ENCODE assay signal across 8 cellular contexts in the genomic region with DNA sequence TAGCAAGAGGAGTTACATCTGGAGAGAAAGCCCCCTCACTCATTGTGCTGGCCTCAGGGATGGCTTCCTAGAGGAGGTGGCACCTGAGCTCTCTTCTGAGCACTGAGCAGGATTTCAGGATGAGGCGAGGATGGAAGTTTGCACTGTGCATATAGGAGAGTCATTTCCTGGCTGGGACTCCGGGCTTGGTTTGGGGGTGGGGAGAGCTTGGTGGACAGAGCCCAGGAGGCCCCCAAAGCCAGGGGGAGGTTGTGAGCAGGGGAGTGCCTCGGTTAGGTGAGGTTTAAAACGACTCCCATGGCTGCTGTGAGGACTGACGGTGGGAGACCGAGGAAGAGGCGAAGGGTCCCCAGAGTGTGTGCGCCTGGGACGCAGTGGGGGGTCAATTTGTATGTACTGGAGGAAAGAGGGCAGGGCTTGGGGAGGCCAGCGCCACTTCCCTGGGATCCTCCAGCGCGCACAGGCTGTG. TPM values are rescaled to one million over a fixed set of nuclear protein-coding genes. Genes with fewer than 3 reads are reported as not detected.
DNase-seq lines count a peak whose midpoint lies in the region; ATAC-seq and TF ChIP-seq lines count a peak whose summit lies in the region.
"Had no signal": no experiment of that assay in that cellular context is flagged by ENCODE, and none has a peak within 500 bp of the region (broad histone marks: within the 10 kb centered on the region; RNA-seq: fewer than 3 reads in every experiment).

No MANE protein-coding gene starts in this region.

- H3K36me3 Mint-ChIP-seq in WTC11 (no peaks in the 10 kb centered on the region), glutamatergic neuron (ENCODE audit: unreplicated experiment) (no peaks in the 10 kb centered on the region)
- H3K36me3 Mint-ChIP-seq in stimulated activated naive B cell treated with anti-CD40 and anti-IgM and Interleukin-4, amounts not matched to agents 10 μg/mL and 1 μg/mL and 100 μg/mL, for 72 hours: peaks cover 5 to 6% of the 10 kb centered on the region in 2 donors

- H3K36me3 ChIP-seq in HAP-1 (replicated peaks): no peaks in the 10 kb centered on the region
- H3K36me3 ChIP-seq: pancreas had no signal

- POLR2A ChIA-PET in WTC11 (lab: Charles Lee): no interaction called here

- peaks cover 9% of the 10 kb centered on the region for H3K4me1 ChIP-seq in HAP-1

- no peak for ATAC-seq in WTC11
- no peak for ATAC-seq in stimulated activated naive B cell treated with anti-CD40 and anti-IgM and Interleukin-4, amounts not matched to agents 10 μg/mL and 1 μg/mL and 100 μg/mL, for 72 hours (replicated peaks)
- ATAC-seq in HG02571 (IDR thresholded peaks at IDR 0.05; ENCODE audit: unreplicated experiment): no peak
- no peak for ATAC-seq in HG03108 (IDR thresholded peaks at IDR 0.05; ENCODE audit: unreplicated experiment)
- ATAC-seq in HG03097 (IDR thresholded peaks at IDR 0.05; ENCODE audit: low FRiP score, unreplicated experiment): no peak

- no peaks in the 10 kb centered on the region for H3K9me3 ChIP-seq in HAP-1
- H3K9me3 ChIP-seq: pancreas had no signal

- H3K27me3 Mint-ChIP-seq in WTC11 (ENCODE audit: low read depth) (peaks cover 7% of the 10 kb centered on the region; the same call in 1 of the 2 replicates), glutamatergic neuron (ENCODE audit: unreplicated experiment) (peaks cover 13% of the 10 kb centered on the region)
- no peaks in the 10 kb centered on the region for H3K27me3 Mint-ChIP-seq in stimulated activated naive B cell treated with anti-CD40 and anti-IgM and Interleukin-4, amounts not matched to agents 10 μg/mL and 1 μg/mL and 100 μg/mL, for 72 hours

- CTCF ChIA-PET in WTC11 (lab: Charles Lee): interaction anchor here (0.6 to 2.8 kb wide), 5 partner anchors 10 to 48 kb away, joined by 3 to 13 read pairs (median 4); no protein-coding TSS in a partner anchor

- H3K27ac Mint-ChIP-seq in WTC11 (0 out of 2 replicates have a peak overlapping the region, but pooled peaks have one; percentile 2), glutamatergic neuron (ENCODE audit: unreplicated experiment) (peak overlapping the region; percentile 64)
- peak overlapping the region; percentile 89 for H3K27ac Mint-ChIP-seq in stimulated activated naive B cell treated with anti-CD40 and anti-IgM and Interleukin-4, amounts not matched to agents 10 μg/mL and 1 μg/mL and 100 μg/mL, for 72 hours

- H3K9me3 Mint-ChIP-seq in WTC11 (no peaks in the 10 kb centered on the region), glutamatergic neuron (ENCODE audit: unreplicated experiment) (peaks cover 8% of the 10 kb centered on the region)
- no peaks in the 10 kb centered on the region for H3K9me3 Mint-ChIP-seq in stimulated activated naive B cell treated with anti-CD40 and anti-IgM and Interleukin-4, amounts not matched to agents 10 μg/mL and 1 μg/mL and 100 μg/mL, for 72 hours

- H3K4me3 Mint-ChIP-seq in WTC11: peak overlapping the region; percentile 67
- peak overlapping the region; percentile 90 for H3K4me3 Mint-ChIP-seq in glutamatergic neuron (ENCODE audit: unreplicated experiment)
- H3K4me3 Mint-ChIP-seq in stimulated activated naive B cell treated with anti-CD40 and anti-IgM and Interleukin-4, amounts not matched to agents 10 μg/mL and 1 μg/mL and 100 μg/mL, for 72 hours: peak overlapping the region; percentile 70 to 75

- H3K27me3 ChIP-seq in HAP-1 (ENCODE audit: low read depth): no peaks in the 10 kb centered on the region
- H3K27me3 ChIP-seq: pancreas had no signal

- TF ChIP-seq CTCF in WTC11 (IDR thresholded peaks at IDR 0.05): no peak
- TF ChIP-seq CTCF in glutamatergic neuron (IDR thresholded peaks at IDR 0.05; ENCODE audit: partially characterized antibody, unreplicated experiment): no peak

- H3K4me1 Mint-ChIP-seq in WTC11 (peaks cover 34% of the 10 kb centered on the region), glutamatergic neuron (ENCODE audit: low read depth, unreplicated experiment) (peaks cover 32% of the 10 kb centered on the region)
- H3K4me1 Mint-ChIP-seq in stimulated activated naive B cell treated with anti-CD40 and anti-IgM and Interleukin-4, amounts not matched to agents 10 μg/mL and 1 μg/mL and 100 μg/mL, for 72 hours: peaks cover 52 to 72% of the 10 kb centered on the region in 2 donors

- H3K4me3 ChIP-seq in HAP-1: peak overlapping the region; percentile 63

- in situ Hi-C loops in HAP-1 (cut with MboI; ENCODE audit: low sequenced_read_pairs): no loop called here

- DNase-seq in HAP-1 (ENCODE audit: low spot score in 2 of 2) (peak in 1 of 2 experiments; percentile 8), WTC11 (ENCODE audit: low spot score) (peak; percentile 59), glutamatergic neuron (no peak)
- no peak for DNase-seq in stimulated activated naive B cell treated with anti-CD40 and anti-IgM and Interleukin-4, amounts not matched to agents 10 μg/mL and 1 μg/mL and 100 μg/mL, for 72 hours

TF ChIP-seq in WTC11, 78 proteins besides CTCF, POLR2A, EP300 and RAD21:
- no peak for TF ChIP-seq NFYB (CRISPR knock-in tag; conservative IDR thresholded peaks at IDR 0.05; ENCODE audit: low read depth)
- TF ChIP-seq, protein P1, sequence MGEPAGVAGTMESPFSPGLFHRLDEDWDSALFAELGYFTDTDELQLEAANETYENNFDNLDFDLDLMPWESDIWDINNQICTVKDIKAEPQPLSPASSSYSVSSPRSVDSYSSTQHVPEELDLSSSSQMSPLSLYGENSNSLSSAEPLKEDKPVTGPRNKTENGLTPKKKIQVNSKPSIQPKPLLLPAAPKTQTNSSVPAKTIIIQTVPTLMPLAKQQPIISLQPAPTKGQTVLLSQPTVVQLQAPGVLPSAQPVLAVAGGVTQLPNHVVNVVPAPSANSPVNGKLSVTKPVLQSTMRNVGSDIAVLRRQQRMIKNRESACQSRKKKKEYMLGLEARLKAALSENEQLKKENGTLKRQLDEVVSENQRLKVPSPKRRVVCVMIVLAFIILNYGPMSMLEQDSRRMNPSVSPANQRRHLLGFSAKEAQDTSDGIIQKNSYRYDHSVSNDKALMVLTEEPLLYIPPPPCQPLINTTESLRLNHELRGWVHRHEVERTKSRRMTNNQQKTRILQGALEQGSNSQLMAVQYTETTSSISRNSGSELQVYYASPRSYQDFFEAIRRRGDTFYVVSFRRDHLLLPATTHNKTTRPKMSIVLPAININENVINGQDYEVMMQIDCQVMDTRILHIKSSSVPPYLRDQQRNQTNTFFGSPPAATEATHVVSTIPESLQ (CRISPR knock-in tag; IDR thresholded peaks at IDR 0.05): no peak
- no peak for TF ChIP-seq PRRX2 (CRISPR knock-in tag; IDR thresholded peaks at IDR 0.05)
- no peak for TF ChIP-seq EMX1 (CRISPR knock-in tag; IDR thresholded peaks at IDR 0.05)
- peak; percentile 36; the same call in 1 of the 2 replicates for TF ChIP-seq ETV6 (CRISPR knock-in tag; IDR thresholded peaks at IDR 0.05)

RNA-seq across cellular contexts. Expression of a gene that starts 1.2 kb away (rescaled TPM):
- total RNA-seq in WTC11 (2021) (8.0 to 9.6 TPM (median 8.7 TPM) in 3 replicates), glutamatergic neuron (ENCODE audit: unreplicated experiment) (41.3 TPM)

RNA-seq across cellular contexts. Expression of a gene that starts 24.6 kb away (rescaled TPM):
- total RNA-seq in WTC11 (2021): 0.07 TPM in 1 of 3 replicates, not detected in the others
- total RNA-seq in glutamatergic neuron (ENCODE audit: unreplicated experiment): 2.1 TPM

RNA-seq across cellular contexts. Expression of a gene that starts 45.6 kb away (rescaled TPM):
- total RNA-seq in WTC11 (2021): 48.7 to 51.3 TPM (median 49.6 TPM) in 3 replicates
- 133 TPM for total RNA-seq in glutamatergic neuron (ENCODE audit: unreplicated experiment)

Comparison
In these comparisons a context has a peak if more than half of its experiments do, and no peak if none do; other contexts are left out.
1. H3K27ac Mint-ChIP-seq: peak in every context shown above with its lines; median percentile 89 in stimulated activated naive B cell treated with anti-CD40 and anti-IgM and Interleukin-4, amounts not matched to agents 10 μg/mL and 1 μg/mL and 100 μg/mL, for 72 hours; 64 in glutamatergic neuron; 2 in WTC11.